Comparison of ENCODE assay signal across 8 cellular contexts in genomic region chr4:140242357-140243284, GRCh38.
DNase-seq lines count a peak whose midpoint lies in the region; ATAC-seq and TF ChIP-seq lines count a peak whose summit lies in the region.

No MANE protein-coding gene starts in this region.

- H3K27me3 ChIP-seq in right cardiac atrium (ENCODE audit: control insufficient read depth, insufficient read depth) (no peaks in the 10 kb centered on the region), right atrium auricular region (no peaks in the 10 kb centered on the region)

- ATAC-seq in right cardiac atrium (no peak), HG03175 (IDR thresholded peaks at IDR 0.05; ENCODE audit: unreplicated experiment) (peak; percentile 71), WTC11 (no peak)

- H3K4me1 ChIP-seq in right cardiac atrium (ENCODE audit: control insufficient read depth, insufficient read depth, low read length) = peaks cover 6% of the 10 kb centered on the region
- H3K4me1 ChIP-seq in right atrium auricular region = peaks cover 0 to 20% of the 10 kb centered on the region in 2 donors

- TF ChIP-seq CTCF in right atrium auricular region (IDR thresholded peaks at IDR 0.05) (no peak), WTC11 (IDR thresholded peaks at IDR 0.05) (no peak), progenitor cell of endocrine pancreas (IDR thresholded peaks at IDR 0.05; ENCODE audit: unreplicated experiment) (no peak)

- POLR2A ChIA-PET in WTC11 (lab: Charles Lee) = interaction anchor here (0.9 kb wide), 1 partner anchor 9 kb away, joined by 3 read pairs; no protein-coding TSS in a partner anchor

- H3K9me3 ChIP-seq in right cardiac atrium (ENCODE audit: control insufficient read depth, low read length) (no peaks in the 10 kb centered on the region), right atrium auricular region (no peaks in the 10 kb centered on the region)

- H3K4me3 ChIP-seq in right cardiac atrium (ENCODE audit: low read length) = no peak overlapping the region
- no peak overlapping the region for H3K4me3 ChIP-seq in right atrium auricular region

- H3K36me3 Mint-ChIP-seq in WTC11 (no peaks in the 10 kb centered on the region), progenitor cell of endocrine pancreas (ENCODE audit: insufficient read depth) (no peaks in the 10 kb centered on the region)

- H3K27ac ChIP-seq in right cardiac atrium (ENCODE audit: low read length) (no peak overlapping the region), right atrium auricular region (no peak overlapping the region)

- H3K27ac Mint-ChIP-seq in WTC11 (no peak overlapping the region), progenitor cell of endocrine pancreas (peak overlapping the region; percentile 81)

- H3K4me1 Mint-ChIP-seq in WTC11 (peaks cover 54% of the 10 kb centered on the region), progenitor cell of endocrine pancreas (ENCODE audit: low read depth) (peaks cover 35% of the 10 kb centered on the region)

- no peaks in the 10 kb centered on the region for H3K36me3 ChIP-seq in right atrium auricular region

- H3K9me3 Mint-ChIP-seq in WTC11 (no peaks in the 10 kb centered on the region), progenitor cell of endocrine pancreas (ENCODE audit: low read depth) (no peaks in the 10 kb centered on the region)

- DNase-seq in right cardiac atrium (peak in 2 of 3 donors; percentile 55 to 67), right atrium auricular region (ENCODE audit: low spot score) (no peak), WTC11 (ENCODE audit: low spot score) (no peak), progenitor cell of endocrine pancreas (ENCODE audit: low spot score, unreplicated experiment) (no peak), NCI-H524 treated with DMSO at 0.1 percent for 48 hours (lab: John Stamatoyannopoulos, UW) (no peak), HuH-7.5 (ENCODE audit: low spot score) (no peak), NCI-H345 (lab: John Stamatoyannopoulos, UW) (no peak)

- CTCF ChIA-PET in WTC11 (lab: Charles Lee) = interaction anchor here (0.6 to 1.2 kb wide), 6 partner anchors 9 to 230 kb away, joined by 3 to 4 read pairs (median 4); partner anchors contain the start of gene MAML3

- H3K4me3 Mint-ChIP-seq in WTC11 (no peak overlapping the region), progenitor cell of endocrine pancreas (ENCODE audit: low read depth) (peak overlapping the region; percentile 46)

- WGBS in right cardiac atrium = 65% methylated on average over 8 of the region's 8 CpGs

- intact Hi-C loops in right cardiac atrium (cut with DNase I) = no loop called here

- H3K27me3 Mint-ChIP-seq in WTC11 (ENCODE audit: low read depth) = no peaks in the 10 kb centered on the region; the same call in 1 of the 2 replicates
- H3K27me3 Mint-ChIP-seq in progenitor cell of endocrine pancreas = no peaks in the 10 kb centered on the region

TF ChIP-seq in WTC11, 78 proteins besides CTCF, POLR2A, EP300 and RAD21:
- no peak for TF ChIP-seq AFF4 (CRISPR knock-in tag; IDR thresholded peaks at IDR 0.05; ENCODE audit: borderline replicate concordance)
- TF ChIP-seq ELF4 (CRISPR knock-in tag; IDR thresholded peaks at IDR 0.05; ENCODE audit: low read depth) = no peak
- no peak for TF ChIP-seq TEAD4 (CRISPR knock-in tag; IDR thresholded peaks at IDR 0.05)
- TF ChIP-seq TP53 (CRISPR knock-in tag; IDR thresholded peaks at IDR 0.05) = no peak
- TF ChIP-seq ATF2 (CRISPR knock-in tag; IDR thresholded peaks at IDR 0.05; ENCODE audit: borderline replicate concordance, low read depth) = no peak
- TF ChIP-seq NFE2L1 (CRISPR knock-in tag; IDR thresholded peaks at IDR 0.05) = 0 out of 2 replicates have a peak, but pooled peaks have one; percentile 35
- TF ChIP-seq NR3C1 (CRISPR knock-in tag; conservative IDR thresholded peaks at IDR 0.05; ENCODE audit: low read depth) = no peak

Comparison
In these comparisons a context has a peak if more than half of its experiments do, and no peak if none do; other contexts are left out.
1. DNase-seq: peak in right cardiac atrium (2 of 3); none in right atrium auricular region (single experiment), WTC11 (single experiment), progenitor cell of endocrine pancreas (single experiment), NCI-H524 treated with DMSO at 0.1 percent for 48 hours (single experiment), HuH-7.5 (single experiment) and NCI-H345 (single experiment).